21 cellular contexts compared by ENCODE assay signal in genomic region chr4:105683038-105683437, GRCh38. TPM values are rescaled to one million over a fixed set of nuclear protein-coding genes. Genes with fewer than 3 reads are reported as not detected.
DNase-seq lines count a peak whose midpoint lies in the region; ATAC-seq and TF ChIP-seq lines count a peak whose summit lies in the region.
"Had no signal": no experiment of that assay in that cellular context is flagged by ENCODE, and none has a peak within 500 bp of the region (broad histone marks: within the 10 kb centered on the region; RNA-seq: fewer than 3 reads in every experiment).

No MANE protein-coding gene starts in this region.

- in situ Hi-C loops in HAP-1 (cut with MboI; ENCODE audit: low sequenced_read_pairs): no loop called here

- intact Hi-C loops in CD8-positive, alpha-beta T cell (cut with DNase I, micrococcal nuclease): no loop called here
- intact Hi-C loops in esophagus squamous epithelium (cut with DNase I): no loop called here

- WGBS in esophagus, 2 donors: 39 to 49% methylated on average over 4 of the region's 4 CpGs
- 27 to 29% methylated on average over 4 of the region's 4 CpGs for WGBS in esophagus squamous epithelium, 2 donors

- peak overlapping the region; percentile 49 for H3K27ac Mint-ChIP-seq in CD8-positive, alpha-beta T cell
- no peak overlapping the region for H3K27ac Mint-ChIP-seq in stimulated activated naive B cell treated with anti-CD40 and anti-IgM and Interleukin-4, amounts not matched to agents 10 μg/mL and 1 μg/mL and 100 μg/mL, for 72 hours
- H3K27ac Mint-ChIP-seq: CD4-positive, alpha-beta T cell; T-helper 17 cell had no signal

- DNase-seq in CD8-positive, alpha-beta T cell: no peak
- peak; percentile 61 for DNase-seq in NCI-H2029 (lab: John Stamatoyannopoulos, UW)
- DNase-seq in esophagus squamous epithelium (lab: John Stamatoyannopoulos, UW): no peak
- no peak for DNase-seq in stimulated activated naive B cell treated with anti-CD40 and anti-IgM and Interleukin-4, amounts not matched to agents 10 μg/mL and 1 μg/mL and 100 μg/mL, for 72 hours
- DNase-seq in HAP-1 (ENCODE audit: low spot score in 2 of 2): no peak
- DNase-seq: activated CD4-positive, alpha-beta T cell treated with anti-CD3 and anti-CD28 coated beads, Interleukin-2, amount 50 U/mL, for 48 hours; activated gamma-delta T cell treated with Interleukin-2 at 50 U/mL for 16 hours; activated T-cell treated with anti-CD3 and anti-CD28 coated beads for 4 hours; CD4-positive, alpha-beta T cell; DND-41; naive thymus-derived CD8-positive, alpha-beta T cell; NCI-H1417; NCI-H82; ovary; stimulated activated CD4-positive, alpha-beta T cell treated with anti-CD3 and anti-CD28 coated beads, Interleukin-1b, Interleukin-23, amount 100 ng/mL, for 48 hours; stimulated activated naive CD8-positive, alpha-beta T cell treated with anti-CD3 and anti-CD28 coated beads, Interleukin-15, Interleukin-2, amounts not matched to agents 100 U/mL and 50 U/mL, for 24 hours; T-helper 17 cell had no signal

- H2AFZ ChIP-seq in parathyroid adenoma: no peak overlapping the region

- peak overlapping the region; percentile 21 for H3K4me2 ChIP-seq in parathyroid adenoma (ENCODE audit: low read length)

- H3K27me3 ChIP-seq in CD8-positive, alpha-beta T cell (ENCODE audit: insufficient read depth, low read length): no peaks in the 10 kb centered on the region
- H3K27me3 ChIP-seq in esophagus (ENCODE audit: control insufficient read depth in 1 of 2, insufficient read depth in 2 of 2, low read length in 2 of 2) (no peaks in the 10 kb centered on the region), parathyroid adenoma (ENCODE audit: control insufficient read depth, insufficient read depth, low read length) (no peaks in the 10 kb centered on the region), esophagus squamous epithelium (no peaks in the 10 kb centered on the region), HAP-1 (ENCODE audit: low read depth) (no peaks in the 10 kb centered on the region)
- H3K27me3 ChIP-seq: ovary, SJSA1 had no signal

- no peak overlapping the region for H3K4me3 ChIP-seq in CD8-positive, alpha-beta T cell (ENCODE audit: low read depth, low read length)
- no peak overlapping the region for H3K4me3 ChIP-seq in esophagus (ENCODE audit: low read depth in 1 of 2, low read length in 2 of 2)
- H3K4me3 ChIP-seq in parathyroid adenoma (ENCODE audit: low read depth, low read length): no peak overlapping the region
- H3K4me3 ChIP-seq in esophagus squamous epithelium: no peak overlapping the region
- H3K4me3 ChIP-seq in HAP-1: no peak overlapping the region
- H3K4me3 ChIP-seq: ovary, SJSA1 had no signal

- no peaks in the 10 kb centered on the region for H3K4me1 ChIP-seq in CD8-positive, alpha-beta T cell (ENCODE audit: insufficient read depth, low read length)
- H3K4me1 ChIP-seq in esophagus (ENCODE audit: control insufficient read depth in 2 of 2, insufficient read depth in 2 of 2, low read length in 1 of 2) (peaks cover 0 to 4% of the 10 kb centered on the region in 2 donors), parathyroid adenoma (no peaks in the 10 kb centered on the region), esophagus squamous epithelium (peaks cover 0 to 13% (median 0%) of the 10 kb centered on the region in 3 donors), HAP-1 (peaks cover 4% of the 10 kb centered on the region)
- H3K4me1 ChIP-seq: SJSA1 had no signal

- H3K4me3 Mint-ChIP-seq in CD8-positive, alpha-beta T cell: no peak overlapping the region
- no peak overlapping the region for H3K4me3 Mint-ChIP-seq in stimulated activated naive B cell treated with anti-CD40 and anti-IgM and Interleukin-4, amounts not matched to agents 10 μg/mL and 1 μg/mL and 100 μg/mL, for 72 hours
- H3K4me3 Mint-ChIP-seq: CD4-positive, alpha-beta T cell; naive thymus-derived CD8-positive, alpha-beta T cell; T-helper 17 cell had no signal

- CTCF ChIA-PET in CD8-positive, alpha-beta T cell (lab: Charles Lee): no interaction called here

- TF ChIP-seq POLR2A in esophagus squamous epithelium (IDR thresholded peaks at IDR 0.05): no peak

- no peak overlapping the region for H3K27ac ChIP-seq in CD8-positive, alpha-beta T cell (ENCODE audit: low read depth, low read length)
- H3K27ac ChIP-seq in esophagus (ENCODE audit: low read depth in 2 of 2, low read length in 1 of 2) (peak overlapping the region; percentile 6 to 76), parathyroid adenoma (peak overlapping the region; percentile 29), esophagus squamous epithelium (peak overlapping the region in 1 of 4 donors; percentile 39)
- H3K27ac ChIP-seq: ovary, SJSA1 had no signal

- H3K36me3 ChIP-seq in CD8-positive, alpha-beta T cell (ENCODE audit: insufficient read depth, low read length): peaks cover 3% of the 10 kb centered on the region
- H3K36me3 ChIP-seq in esophagus (ENCODE audit: control insufficient read depth in 2 of 2, insufficient read depth in 2 of 2, low read length in 1 of 2) (peaks cover 0 to 2% of the 10 kb centered on the region in 2 donors), parathyroid adenoma (ENCODE audit: control insufficient read depth, insufficient read depth, low read length) (no peaks in the 10 kb centered on the region), esophagus squamous epithelium (peaks cover 0 to 50% (median 0%) of the 10 kb centered on the region in 3 donors), HAP-1 (replicated peaks) (peaks cover 19% of the 10 kb centered on the region)
- H3K36me3 ChIP-seq: ovary had no signal

- peaks cover 38% of the 10 kb centered on the region for H3K36me3 Mint-ChIP-seq in CD8-positive, alpha-beta T cell
- H3K36me3 Mint-ChIP-seq in stimulated activated naive B cell treated with anti-CD40 and anti-IgM and Interleukin-4, amounts not matched to agents 10 μg/mL and 1 μg/mL and 100 μg/mL, for 72 hours: peaks cover 5 to 22% of the 10 kb centered on the region in 2 donors

- no peaks in the 10 kb centered on the region for H3K79me2 ChIP-seq in parathyroid adenoma

- no peaks in the 10 kb centered on the region for H3K9me3 Mint-ChIP-seq in CD8-positive, alpha-beta T cell
- H3K9me3 Mint-ChIP-seq in stimulated activated naive B cell treated with anti-CD40 and anti-IgM and Interleukin-4, amounts not matched to agents 10 μg/mL and 1 μg/mL and 100 μg/mL, for 72 hours: no peaks in the 10 kb centered on the region
- H3K9me3 Mint-ChIP-seq: CD4-positive, alpha-beta T cell; naive thymus-derived CD8-positive, alpha-beta T cell had no signal

- H3K27me3 Mint-ChIP-seq in CD8-positive, alpha-beta T cell (ENCODE audit: low read depth): no peaks in the 10 kb centered on the region
- H3K27me3 Mint-ChIP-seq in stimulated activated naive B cell treated with anti-CD40 and anti-IgM and Interleukin-4, amounts not matched to agents 10 μg/mL and 1 μg/mL and 100 μg/mL, for 72 hours: no peaks in the 10 kb centered on the region
- H3K27me3 Mint-ChIP-seq: CD4-positive, alpha-beta T cell; naive thymus-derived CD8-positive, alpha-beta T cell; T-helper 17 cell had no signal

- no peak for TF ChIP-seq CTCF in CD8-positive, alpha-beta T cell (IDR thresholded peaks at IDR 0.05)
- TF ChIP-seq CTCF in parathyroid adenoma (IDR thresholded peaks at IDR 0.05) (no peak), esophagus squamous epithelium (IDR thresholded peaks at IDR 0.05) (no peak)

- no peak for ATAC-seq in CD8-positive, alpha-beta T cell
- no peak for ATAC-seq in stimulated activated naive B cell treated with anti-CD40 and anti-IgM and Interleukin-4, amounts not matched to agents 10 μg/mL and 1 μg/mL and 100 μg/mL, for 72 hours (replicated peaks)
- no peak for ATAC-seq in GM19395 (IDR thresholded peaks at IDR 0.05; ENCODE audit: unreplicated experiment)
- ATAC-seq: naive thymus-derived CD8-positive, alpha-beta T cell; stimulated activated naive CD8-positive, alpha-beta T cell treated with anti-CD3 and anti-CD28 coated beads, Interleukin-15, Interleukin-2, amounts not matched to agents 100 U/mL and 50 U/mL, for 24 hours; T-helper 17 cell had no signal

- no peaks in the 10 kb centered on the region for H3K4me1 Mint-ChIP-seq in CD8-positive, alpha-beta T cell (ENCODE audit: low read depth)
- H3K4me1 Mint-ChIP-seq in stimulated activated naive B cell treated with anti-CD40 and anti-IgM and Interleukin-4, amounts not matched to agents 10 μg/mL and 1 μg/mL and 100 μg/mL, for 72 hours: no peaks in the 10 kb centered on the region
- H3K4me1 Mint-ChIP-seq: naive thymus-derived CD8-positive, alpha-beta T cell; T-helper 17 cell had no signal

- H3K9me3 ChIP-seq in CD8-positive, alpha-beta T cell (ENCODE audit: low read length): no peaks in the 10 kb centered on the region
- H3K9me3 ChIP-seq in esophagus (ENCODE audit: control insufficient read depth in 2 of 2, insufficient read depth in 1 of 2, low read depth in 1 of 2, low read length in 1 of 2): no peaks in the 10 kb centered on the region
- no peaks in the 10 kb centered on the region for H3K9me3 ChIP-seq in parathyroid adenoma (ENCODE audit: control insufficient read depth, low read length)
- H3K9me3 ChIP-seq in esophagus squamous epithelium: no peaks in the 10 kb centered on the region
- no peaks in the 10 kb centered on the region for H3K9me3 ChIP-seq in HAP-1
- H3K9me3 ChIP-seq: ovary, SJSA1 had no signal

- POLR2A ChIA-PET in CD8-positive, alpha-beta T cell (lab: Charles Lee): no interaction called here

- no peak overlapping the region for H3K9ac ChIP-seq in parathyroid adenoma

RNA-seq across cellular contexts. Expression of gene INTS12, which starts 25.5 kb away (rescaled TPM):
- total RNA-seq in CD8-positive, alpha-beta T cell: 10 to 100 TPM; 23.9 to 24.8 TPM
- 10 to 100 TPM in 1 of 2 donors, 1 to 10 TPM in 1; 9.4 to 13.9 TPM for polyA plus RNA-seq in esophagus
- 10 to 100 TPM; 11.6 to 24.0 (median 15.9) TPM for total RNA-seq in esophagus squamous epithelium

RNA-seq across cellular contexts. Expression of gene GSTCD, which starts 25.5 kb away (rescaled TPM):
- total RNA-seq in CD8-positive, alpha-beta T cell: 1 to 10 TPM; 2.9 to 5.8 TPM
- polyA plus RNA-seq in esophagus: 1 to 10 TPM; 1.5 to 2.6 TPM
- 10 to 100 TPM in 2 of 4 donors, 1 to 10 TPM in 2; 9.6 to 19.5 (median 10.6) TPM for total RNA-seq in esophagus squamous epithelium
